7 cellular contexts compared by ENCODE assay signal in the genomic region with DNA sequence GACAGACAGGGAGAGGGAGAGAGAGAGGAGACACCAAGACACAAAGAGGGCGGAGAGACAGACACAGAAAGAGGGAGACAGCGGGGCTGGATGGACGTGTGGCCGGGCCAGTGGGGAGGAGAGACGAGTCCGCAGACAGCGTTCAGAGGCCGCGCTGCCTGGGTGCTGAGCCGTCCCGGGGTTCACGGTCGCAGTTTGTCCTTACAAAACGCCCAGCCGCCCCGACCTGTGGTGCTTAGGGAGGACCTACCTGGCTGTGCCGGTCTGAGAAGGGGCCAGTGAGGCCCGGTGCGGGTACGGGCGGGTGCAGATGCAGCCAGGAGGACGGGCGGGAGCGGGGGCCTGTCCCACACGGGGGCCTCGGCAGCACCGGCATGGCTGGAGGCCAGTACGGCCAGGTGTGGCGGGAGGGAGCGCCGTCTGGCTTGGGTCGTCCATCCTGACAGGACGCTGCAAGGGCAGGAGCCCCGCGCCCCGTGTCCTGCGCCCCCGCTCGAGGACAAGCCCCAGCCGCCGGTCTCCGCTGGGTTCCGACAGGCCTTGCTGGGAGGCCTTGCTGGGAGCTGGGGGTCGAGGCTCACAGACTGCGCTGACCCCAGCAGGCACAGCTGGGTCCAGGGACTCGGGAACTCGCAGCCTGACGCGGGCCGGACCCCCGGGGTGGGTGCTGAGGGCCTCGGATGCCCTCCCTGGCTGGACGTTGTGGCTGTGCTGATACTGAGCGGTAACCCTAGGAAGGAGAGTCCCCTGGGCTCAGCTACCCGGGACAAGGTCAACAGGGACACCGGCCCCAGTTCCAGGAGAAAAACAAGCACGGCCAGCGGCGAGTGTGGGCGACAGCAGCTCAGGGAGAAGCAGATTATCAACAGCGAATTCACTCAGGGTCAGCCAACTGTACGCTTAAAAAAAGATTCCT. TPM values are rescaled to one million over a fixed set of nuclear protein-coding genes. Genes with fewer than 3 reads are reported as not detected.
DNase-seq lines count a peak whose midpoint lies in the region; ATAC-seq and TF ChIP-seq lines count a peak whose summit lies in the region.

No MANE protein-coding gene starts in this region.

- CTCF ChIA-PET in activated B cell treated with CpG ODN at 0.5 μM for 24 hours (lab: Charles Lee): no interaction called here

- POLR2A ChIA-PET in activated B cell treated with CpG ODN at 0.5 μM for 24 hours (lab: Charles Lee): interaction anchor here (1.0 kb wide), 1 partner anchor 57 kb away, joined by 3 read pairs; no protein-coding TSS in a partner anchor

- intact Hi-C loops in activated B cell treated with CpG ODN at 0.5 μM for 24 hours (cut with micrococcal nuclease): loop anchor here (1.0 to 10.0 kb wide), 4 partner anchors 55 to 261 kb away; a partner anchor contains a TSS

- no peak for TF ChIP-seq CTCF in activated B cell treated with CpG ODN at 0.5 μM for 24 hours (IDR thresholded peaks at IDR 0.05)

- H3K4me1 Mint-ChIP-seq in activated B cell treated with CpG ODN at 0.5 μM for 24 hours: peaks cover 19% of the 10 kb centered on the region
- peaks cover 12 to 15% (median 13%) of the 10 kb centered on the region in 3 donors for H3K4me1 Mint-ChIP-seq in naive B cell

- H3K9me3 ChIP-seq in esophagus (ENCODE audit: control insufficient read depth in 2 of 2, insufficient read depth in 1 of 2, low read depth in 1 of 2, low read length in 1 of 2): no peaks in the 10 kb centered on the region

- H3K4me3 Mint-ChIP-seq in activated B cell treated with CpG ODN at 0.5 μM for 24 hours: peak overlapping the region; percentile 84
- H3K4me3 Mint-ChIP-seq in naive B cell: peak overlapping the region; percentile 78 to 98 (median 94)

- H3K9me3 Mint-ChIP-seq in activated B cell treated with CpG ODN at 0.5 μM for 24 hours: peaks cover 13% of the 10 kb centered on the region
- H3K9me3 Mint-ChIP-seq in naive B cell: peaks cover 7 to 17% (median 10%) of the 10 kb centered on the region in 7 donors

- H3K27ac Mint-ChIP-seq in activated B cell treated with CpG ODN at 0.5 μM for 24 hours: peak overlapping the region; percentile 63
- peak overlapping the region; percentile 63 to 94 (median 84) for H3K27ac Mint-ChIP-seq in naive B cell

- peaks cover 0 to 8% of the 10 kb centered on the region in 2 donors for H3K4me1 ChIP-seq in esophagus (ENCODE audit: control insufficient read depth in 2 of 2, insufficient read depth in 2 of 2, low read length in 1 of 2)

- ATAC-seq in GM18861 (IDR thresholded peaks at IDR 0.05; ENCODE audit: unreplicated experiment): peak; percentile 9
- peak; percentile 29 for ATAC-seq in HG03280 (IDR thresholded peaks at IDR 0.05; ENCODE audit: unreplicated experiment)
- ATAC-seq in activated B cell treated with CpG ODN at 0.5 μM for 24 hours (ENCODE audit: low read depth): peak; percentile 26
- peak; percentile 25 to 34 for ATAC-seq in naive B cell (ENCODE audit: low read depth in 2 of 2)

- 13 to 17% methylated on average over 62 of the region's 62 CpGs for WGBS in esophagus, 2 donors

- H3K27ac ChIP-seq in esophagus (ENCODE audit: low read depth in 2 of 2, low read length in 1 of 2): peak overlapping the region; percentile 34 to 78

- no peaks in the 10 kb centered on the region for H3K27me3 ChIP-seq in esophagus (ENCODE audit: control insufficient read depth in 1 of 2, insufficient read depth in 2 of 2, low read length in 2 of 2)

- DNase-seq in activated B cell treated with CpG ODN at 0.5 μM for 24 hours (peak; percentile 41), naive B cell (peak; percentile 14), KG1 (lab: John Stamatoyannopoulos, UW) (no peak), NOMO-1 treated with DMSO at 0.1 percent for 48 hours (lab: John Stamatoyannopoulos, UW; ENCODE audit: unreplicated experiment) (no peak)

- H3K4me3 ChIP-seq in esophagus (ENCODE audit: low read depth in 1 of 2, low read length in 2 of 2): peak overlapping the region; percentile 41 to 45

- no peaks in the 10 kb centered on the region for H3K36me3 Mint-ChIP-seq in activated B cell treated with CpG ODN at 0.5 μM for 24 hours (ENCODE audit: low read depth)
- peaks cover 5 to 17% of the 10 kb centered on the region in 2 donors for H3K36me3 Mint-ChIP-seq in naive B cell

- H3K27me3 Mint-ChIP-seq in activated B cell treated with CpG ODN at 0.5 μM for 24 hours (peaks cover 12% of the 10 kb centered on the region), naive B cell (peaks cover 8 to 63% (median 39%) of the 10 kb centered on the region in 3 donors)

- no peaks in the 10 kb centered on the region for H3K36me3 ChIP-seq in esophagus (ENCODE audit: control insufficient read depth in 2 of 2, insufficient read depth in 2 of 2, low read length in 1 of 2)

RNA-seq across cellular contexts. Expression of a gene that starts 5.3 kb away (rescaled TPM):
- total RNA-seq in activated B cell treated with CpG ODN at 0.5 μM for 24 hours: not detected in 2 replicates
- polyA plus RNA-seq in esophagus (not detected), naive B cell (ENCODE audit: low read depth in 6 of 6) (under 1 TPM in 1 of 6 donors, not detected in 5; 0.17 TPM)

RNA-seq across cellular contexts. Expression of a gene that starts 30.6 kb away (rescaled TPM):
- total RNA-seq in activated B cell treated with CpG ODN at 0.5 μM for 24 hours: not detected in 2 replicates
- polyA plus RNA-seq in esophagus (1 to 10 TPM; 1.6 to 4.5 TPM), naive B cell (ENCODE audit: low read depth in 6 of 6) (not detected)

RNA-seq across cellular contexts. Expression of a gene that starts 47.6 kb away (rescaled TPM):
- total RNA-seq in activated B cell treated with CpG ODN at 0.5 μM for 24 hours: not detected in 2 replicates
- polyA plus RNA-seq in esophagus (under 1 TPM in 1 of 2 donors, not detected in 1; 0.01 TPM), naive B cell (ENCODE audit: low read depth in 6 of 6) (not detected)

RNA-seq across cellular contexts. Expression of a gene that starts 55.3 kb away (rescaled TPM):
- 35.6 and 43.1 TPM in 2 replicates for total RNA-seq in activated B cell treated with CpG ODN at 0.5 μM for 24 hours
- 10 to 100 TPM; 17.8 to 20.7 TPM for polyA plus RNA-seq in esophagus
- polyA plus RNA-seq in naive B cell (ENCODE audit: low read depth in 6 of 6): 10 to 100 TPM; 44.7 to 76.2 (median 55.4) TPM

RNA-seq across cellular contexts. Expression of a gene that starts 56.3 kb away (rescaled TPM):
- 65.9 and 77.2 TPM in 2 replicates for total RNA-seq in activated B cell treated with CpG ODN at 0.5 μM for 24 hours
- polyA plus RNA-seq in esophagus (10 to 100 TPM; 21.0 to 31.2 TPM), naive B cell (ENCODE audit: low read depth in 6 of 6) (10 to 100 TPM; 28.9 to 43.7 (median 36.8) TPM)

Comparison
In these comparisons a context has a peak if more than half of its experiments do, and no peak if none do; other contexts are left out.
1. DNase-seq: peak in activated B cell treated with CpG ODN at 0.5 μM for 24 hours (single experiment) and naive B cell (single experiment); none in KG1 (single experiment) and NOMO-1 treated with DMSO at 0.1 percent for 48 hours (single experiment).
2. Peak in every context shown above with its lines, with median percentiles within 50 percentile points of each other: ATAC-seq.